In genomic region chr2:101658387-101658786, GRCh38 we compare ENCODE assay signal across 23 cellular contexts. TPM values are rescaled to one million over a fixed set of nuclear protein-coding genes. Genes with fewer than 3 reads are reported as not detected.
DNase-seq lines count a peak whose midpoint lies in the region; ATAC-seq, FAIRE-seq and TF ChIP-seq lines count a peak whose summit lies in the region.
"Had no signal": no experiment of that assay in that cellular context is flagged by ENCODE, and none has a peak within 500 bp of the region (broad histone marks: within the 10 kb centered on the region; RNA-seq: fewer than 3 reads in every experiment).

No MANE protein-coding gene starts in this region.

- no peaks in the 10 kb centered on the region for H3K79me2 ChIP-seq in PC-9 (ENCODE audit: low read depth)

- POLR2A ChIA-PET in PC-9 (lab: Charles Lee; ENCODE audit: unreplicated experiment): no interaction called here

- no TSS peak for BruUV-seq in PC-9 (replicated peaks; lab: Mats Ljungman, UMichigan)

- no peak overlapping the region for H3K4me3 ChIP-seq in right cardiac atrium (ENCODE audit: low read length)
- H3K4me3 ChIP-seq in PC-9: no peak overlapping the region
- no peak overlapping the region for H3K4me3 ChIP-seq in vagina

- TF ChIP-seq CTCF in PC-9 (conservative IDR thresholded peaks at IDR 0.05) (no peak), vagina (IDR thresholded peaks at IDR 0.05) (no peak)

- H3K4me1 ChIP-seq in right cardiac atrium (ENCODE audit: control insufficient read depth, insufficient read depth, low read length) (no peaks in the 10 kb centered on the region), PC-9 (replicated peaks; ENCODE audit: insufficient read depth) (no peaks in the 10 kb centered on the region), vagina (no peaks in the 10 kb centered on the region)

- H3K36me3 ChIP-seq in PC-9 (ENCODE audit: low read depth): no peaks in the 10 kb centered on the region
- H3K36me3 ChIP-seq in vagina: no peaks in the 10 kb centered on the region

- H3F3A ChIP-seq in PC-9 (ENCODE audit: insufficient read depth, low read depth): no peaks in the 10 kb centered on the region

- H3K27me3 ChIP-seq in right cardiac atrium (ENCODE audit: control insufficient read depth, insufficient read depth) (no peaks in the 10 kb centered on the region), PC-9 (ENCODE audit: insufficient read depth, low read depth) (no peaks in the 10 kb centered on the region), vagina (no peaks in the 10 kb centered on the region)

- H3K27ac ChIP-seq in right cardiac atrium (ENCODE audit: low read length): peak overlapping the region; percentile 23
- no peak overlapping the region for H3K27ac ChIP-seq in PC-9
- H3K27ac ChIP-seq in vagina: no peak overlapping the region
- H3K27ac ChIP-seq: 22Rv1, C4-2B, HL-60, KMS-11 had no signal

- H3K4me2 ChIP-seq in PC-9: no peak overlapping the region
- H3K4me2 ChIP-seq: KMS-11 had no signal

- H3K9me3 ChIP-seq in right cardiac atrium (ENCODE audit: control insufficient read depth, low read length): no peaks in the 10 kb centered on the region
- no peaks in the 10 kb centered on the region for H3K9me3 ChIP-seq in PC-9 (ENCODE audit: insufficient read depth, low read depth)
- no peaks in the 10 kb centered on the region for H3K9me3 ChIP-seq in vagina

- CTCF ChIA-PET in PC-9 (lab: Charles Lee): no interaction called here

- no peak for ATAC-seq in right cardiac atrium
- no peak for ATAC-seq in Right ventricle myocardium inferior

- H4K20me1 ChIP-seq in PC-9 (ENCODE audit: insufficient read depth): no peaks in the 10 kb centered on the region

- H2AFZ ChIP-seq in PC-9: no peak overlapping the region

- intact Hi-C loops in right cardiac atrium (cut with DNase I) (no loop called here), Right ventricle myocardium inferior (cut with DNase I) (no loop called here), PC-9 (cut with micrococcal nuclease; ENCODE audit: unreplicated experiment) (no loop called here), vagina (cut with DNase I) (no loop called here)

- peak; percentile 13 for DNase-seq in DMS 273 (lab: John Stamatoyannopoulos, UW; ENCODE audit: unreplicated experiment)
- no peak for DNase-seq in DMS 273 treated with DMSO at 0.1 percent for 48 hours (lab: John Stamatoyannopoulos, UW)
- no peak for DNase-seq in right cardiac atrium
- DNase-seq in Right ventricle myocardium inferior (ENCODE audit: missing footprints): no peak
- peak; percentile 11 for DNase-seq in dermis blood vessel endothelial cell
- no peak for DNase-seq in PC-9
- no peak for DNase-seq in frontal cortex (ENCODE audit: low spot score in 2 of 2)
- DNase-seq in vagina (ENCODE audit: extremely low spot score in 2 of 2): no peak
- DNase-seq: GOT3, HCEC 1CT, NCI-H1092 treated with DMSO at 0.1 percent for 48 hours, NCI-H2081, NCI-H446, NCI-H526, OCI-M1, Right ventricle myocardium superior had no signal

- no peaks in the 10 kb centered on the region for H3K9me2 ChIP-seq in PC-9 (ENCODE audit: insufficient read depth)

- TF ChIP-seq POLR2A in vagina (IDR thresholded peaks at IDR 0.05): no peak

- no peak for FAIRE-seq in frontal cortex (lab: Jason Lieb, UNC)
- FAIRE-seq: D721Med, G401.6, GM19239 had no signal

RNA-seq across cellular contexts. Expression of gene MAP4K4, which starts 39.1 kb away (rescaled TPM):
- total RNA-seq in right cardiac atrium: 10 to 100 TPM; 56.4 to 64.5 (median 61.8) TPM
- polyA plus RNA-seq in right cardiac atrium: 30.8 TPM
- 82.5 TPM for total RNA-seq in Right ventricle myocardium inferior
- 192 and 255 TPM in 2 replicates for total RNA-seq in dermis blood vessel endothelial cell
- 100 and 129 TPM in 2 replicates for total RNA-seq in PC-9 (2021)
- total RNA-seq in frontal cortex: 161 TPM
- 75.9 TPM for total RNA-seq in vagina

Comparison
In these comparisons a context has a peak if more than half of its experiments do, and no peak if none do; other contexts are left out.
1. DNase-seq: peak in DMS 273 (single experiment) and dermis blood vessel endothelial cell (single experiment); none in DMS 273 treated with DMSO at 0.1 percent for 48 hours (single experiment), right cardiac atrium (0 of 3), Right ventricle myocardium inferior (single experiment), PC-9 (0 of 2), frontal cortex (0 of 2) and vagina (0 of 2).